In genomic region chr5:172505840-172506638, GRCh38 we compare ENCODE assay signal across 19 cellular contexts. TPM values are rescaled to one million over a fixed set of nuclear protein-coding genes. Genes with fewer than 3 reads are reported as not detected.
DNase-seq lines count a peak whose midpoint lies in the region; ATAC-seq and TF ChIP-seq lines count a peak whose summit lies in the region.
"Had no signal": no experiment of that assay in that cellular context is flagged by ENCODE, and none has a peak within 500 bp of the region (broad histone marks: within the 10 kb centered on the region; RNA-seq: fewer than 3 reads in every experiment).

No MANE protein-coding gene starts in this region.

- H3K36me3 Mint-ChIP-seq in nephron progenitor cell (ENCODE audit: low read depth): no peaks in the 10 kb centered on the region
- H3K36me3 Mint-ChIP-seq in type B pancreatic cell: no peaks in the 10 kb centered on the region

- peaks cover 12% of the 10 kb centered on the region for H3K4me1 ChIP-seq in colonic mucosa
- H3K4me1 ChIP-seq: A549 had no signal

- no peak overlapping the region for H3K9ac ChIP-seq in colonic mucosa (ENCODE audit: low read depth in 2 of 2, low read length in 2 of 2)
- H3K9ac ChIP-seq: BLaER1 treated with 17β-estradiol and CSF1 and Interleukin-3, amounts not matched to agents 10 nM and 100 nM; KMS-11 had no signal

- intact Hi-C loops in colonic mucosa (cut with DNase I): no loop called here

- H3K9me3 ChIP-seq in colonic mucosa: no peaks in the 10 kb centered on the region

- no peak for ATAC-seq in GM21529 (IDR thresholded peaks at IDR 0.05; ENCODE audit: unreplicated experiment)

- H3K27me3 Mint-ChIP-seq in nephron progenitor cell (ENCODE audit: low read depth, poor library complexity) (peaks cover 5% of the 10 kb centered on the region), type B pancreatic cell (peaks cover 26% of the 10 kb centered on the region)

- TF ChIP-seq CTCF in colonic mucosa (IDR thresholded peaks at IDR 0.05) (no peak), nephron progenitor cell (IDR thresholded peaks at IDR 0.05) (no peak), type B pancreatic cell (conservative IDR thresholded peaks at IDR 0.05) (no peak)

- H3K27ac Mint-ChIP-seq in nephron progenitor cell (no peak overlapping the region), type B pancreatic cell (no peak overlapping the region)

- H3K27ac ChIP-seq in colonic mucosa: no peak overlapping the region
- H3K27ac ChIP-seq: A549, KMS-11, skin epidermis had no signal

- peaks cover 64% of the 10 kb centered on the region for H3K4me1 Mint-ChIP-seq in nephron progenitor cell
- peaks cover 11% of the 10 kb centered on the region for H3K4me1 Mint-ChIP-seq in type B pancreatic cell (ENCODE audit: unreplicated experiment)

- DNase-seq in activated CD8-positive, alpha-beta memory T cell treated with anti-CD3 and anti-CD28 coated beads for 24 hours: peak; percentile 7
- DNase-seq in activated CD8-positive, alpha-beta memory T cell treated with anti-CD3 and anti-CD28 coated beads, Interleukin-2, amount 50 U/mL, for 4 hours: no peak
- DNase-seq in colonic mucosa (peak; percentile 12), nephron progenitor cell (no peak), type B pancreatic cell (ENCODE audit: extremely low spot score, unreplicated experiment) (peak; percentile 20), NCI-H2227 treated with DMSO at 0.1 percent for 48 hours (lab: John Stamatoyannopoulos, UW) (no peak)
- DNase-seq in stimulated activated CD4-positive, alpha-beta T cell treated with anti-CD3 and anti-CD28 coated beads, Interleukin-2, amount 100 ng/mL, for 48 hours: no peak
- DNase-seq: activated CD4-positive, CD25-positive, alpha-beta regulatory T cell treated with anti-CD3 and anti-CD28 coated beads, Interleukin-2, amount 50 U/mL, for 72 hours; activated naive CD4-positive, alpha-beta T cell; cerebellar nuclear complex; hypothalamus; NCI-H1092 treated with DMSO at 0.1 percent for 48 hours; NCI-H2081; stimulated activated CD4-positive, alpha-beta T cell treated with anti-CD3 and anti-CD28 coated beads, Interleukin-4, amount 100 ng/mL, for 4 hours had no signal

- no peaks in the 10 kb centered on the region for H3K36me3 ChIP-seq in colonic mucosa
- H3K36me3 ChIP-seq: BLaER1 treated with 17β-estradiol and CSF1 and Interleukin-3, amounts not matched to agents 10 nM and 100 nM had no signal

- H3K4me3 Mint-ChIP-seq in nephron progenitor cell: peak overlapping the region; percentile 1
- no peak overlapping the region for H3K4me3 Mint-ChIP-seq in type B pancreatic cell

- H3K4me3 ChIP-seq in colonic mucosa: no peak overlapping the region
- H3K4me3 ChIP-seq: A549; BLaER1 treated with 17β-estradiol and CSF1 and Interleukin-3, amounts not matched to agents 10 nM and 100 nM; skin epidermis had no signal

- H3K9me3 Mint-ChIP-seq in nephron progenitor cell: peaks cover 6% of the 10 kb centered on the region
- H3K9me3 Mint-ChIP-seq in type B pancreatic cell: no peaks in the 10 kb centered on the region

- no peaks in the 10 kb centered on the region for H3K27me3 ChIP-seq in colonic mucosa
- H3K27me3 ChIP-seq: BLaER1 treated with 17β-estradiol and CSF1 and Interleukin-3, amounts not matched to agents 10 nM and 100 nM had no signal

RNA-seq across cellular contexts. Expression of gene SH3PXD2B, which starts 51.7 kb away (rescaled TPM):
- total RNA-seq in colonic mucosa (10 to 100 TPM; 12.2 to 13.2 TPM), type B pancreatic cell (ENCODE audit: low replicate concordance) (38.4 and 52.3 TPM in 2 replicates)

Comparison
In these comparisons a context has a peak if more than half of its experiments do, and no peak if none do; other contexts are left out.
1. DNase-seq: peak in activated CD8-positive, alpha-beta memory T cell treated with anti-CD3 and anti-CD28 coated beads for 24 hours (single experiment), colonic mucosa (single experiment) and type B pancreatic cell (single experiment); none in activated CD8-positive, alpha-beta memory T cell treated with anti-CD3 and anti-CD28 coated beads, Interleukin-2, amount 50 U/mL, for 4 hours (single experiment), nephron progenitor cell (single experiment), stimulated activated CD4-positive, alpha-beta T cell treated with anti-CD3 and anti-CD28 coated beads, Interleukin-2, amount 100 ng/mL, for 48 hours (0 of 2) and NCI-H2227 treated with DMSO at 0.1 percent for 48 hours (single experiment).